26 cellular contexts compared by ENCODE assay signal in genomic region chr1:44654621-44655187, GRCh38. TPM values are rescaled to one million over a fixed set of nuclear protein-coding genes. Genes with fewer than 3 reads are reported as not detected.
"Had no signal": no experiment of that assay in that cellular context is flagged by ENCODE, and none has a peak within 500 bp of the region (broad histone marks: within the 10 kb centered on the region; RNA-seq: fewer than 3 reads in every experiment).

No MANE protein-coding gene starts in this region.

- H3K4me3 ChIP-seq: adrenal gland, body of pancreas, colonic mucosa, gastrocnemius medialis had no signal

- H3K4me1 ChIP-seq: adrenal gland, colonic mucosa, foreskin keratinocyte had no signal

- DNase-seq: activated B cell treated with CpG ODN at 0.5 μM for 24 hours; activated CD4-positive, alpha-beta T cell treated with anti-CD3 and anti-CD28 coated beads, Interleukin-2, amount 50 U/mL, for 1 hour; activated CD8-positive, alpha-beta memory T cell treated with anti-CD3 and anti-CD28 coated beads for 24 hours; activated effector memory CD4-positive, alpha-beta T cell treated with Interleukin-2 at 50 U/mL for 16 hours; activated gamma-delta T cell treated with Interleukin-2 at 50 U/mL for 16 hours; activated naive CD4-positive, alpha-beta T cell treated with anti-CD3 and anti-CD28 coated beads, Interleukin-2, amount 50 U/mL, for 16 hours; activated naive CD4-positive, alpha-beta T cell treated with Interleukin-2 at 50 U/mL for 16 hours; activated naive CD8-positive, alpha-beta T cell treated with anti-CD3 and anti-CD28 coated beads, Interleukin-2, amount 50 U/mL, for 24 hours; activated T-cell treated with anti-CD3 and anti-CD28 coated beads, Interleukin-2, amount 50 U/mL, for 4 hours; cerebellar nuclear complex; colonic mucosa; effector CD8-positive, alpha-beta T cell; foreskin keratinocyte; gastrocnemius medialis; T-helper 1 cell; T-helper 17 cell had no signal

- H3K27ac Mint-ChIP-seq: activated B cell treated with CpG ODN at 0.5 μM for 24 hours; activated CD8-positive, alpha-beta T cell treated with anti-CD3 and anti-CD28 coated beads for 36 hours; activated naive CD8-positive, alpha-beta T cell; activated naive CD8-positive, alpha-beta T cell treated with anti-CD3 and anti-CD28 coated beads, Interleukin-2, amount 50 U/mL, for 24 hours; T-helper 17 cell; T-helper 2 cell treated with Interferon-gamma antibody and Interleukin-4, amounts not matched to agents 5 μg/mL and 100 μg/mL, for 36 hours had no signal

- FAIRE-seq: endometrium had no signal

- H3K27me3 ChIP-seq: adrenal gland, body of pancreas, colonic mucosa, foreskin keratinocyte, gastrocnemius medialis had no signal

- H3K4me3 Mint-ChIP-seq: activated B cell treated with CpG ODN at 0.5 μM for 24 hours; activated CD8-positive, alpha-beta T cell treated with anti-CD3 and anti-CD28 coated beads for 36 hours; activated naive CD8-positive, alpha-beta T cell; activated naive CD8-positive, alpha-beta T cell treated with anti-CD3 and anti-CD28 coated beads, Interleukin-2, amount 50 U/mL, for 24 hours; activated T-cell treated with anti-CD3 and anti-CD28 coated beads, Interleukin-2, amount 50 U/mL, for 4 hours; activated T-helper 17 cell treated with anti-CD3 and anti-CD28 coated beads, Interleukin-2, amount 50 U/mL, for 72 hours; T-helper 17 cell; T-helper 2 cell treated with Interferon-gamma antibody and Interleukin-4, amounts not matched to agents 5 μg/mL and 100 μg/mL, for 36 hours had no signal

- H3K9me3 ChIP-seq: adrenal gland, body of pancreas, colonic mucosa, gastrocnemius medialis had no signal

- H3K4me1 Mint-ChIP-seq: activated B cell treated with CpG ODN at 0.5 μM for 24 hours; activated naive CD8-positive, alpha-beta T cell treated with anti-CD3 and anti-CD28 coated beads, Interleukin-2, amount 50 U/mL, for 24 hours; activated T-helper 17 cell treated with anti-CD3 and anti-CD28 coated beads, Interleukin-2, amount 50 U/mL, for 72 hours had no signal

- H3K27me3 Mint-ChIP-seq: activated B cell treated with CpG ODN at 0.5 μM for 24 hours; activated CD8-positive, alpha-beta T cell treated with anti-CD3 and anti-CD28 coated beads for 36 hours; activated naive CD8-positive, alpha-beta T cell; activated naive CD8-positive, alpha-beta T cell treated with anti-CD3 and anti-CD28 coated beads, Interleukin-2, amount 50 U/mL, for 24 hours; activated T-helper 17 cell treated with anti-CD3 and anti-CD28 coated beads, Interleukin-2, amount 50 U/mL, for 72 hours; T-helper 17 cell had no signal

- H3K36me3 ChIP-seq: colonic mucosa had no signal

- H3K27ac ChIP-seq: adrenal gland, body of pancreas, colonic mucosa, epithelial cell of prostate, foreskin keratinocyte, gastrocnemius medialis, WERI-Rb-1 had no signal

- H3K36me3 Mint-ChIP-seq: activated naive CD8-positive, alpha-beta T cell had no signal

- H3K9me3 Mint-ChIP-seq: activated B cell treated with CpG ODN at 0.5 μM for 24 hours; activated CD8-positive, alpha-beta T cell treated with anti-CD3 and anti-CD28 coated beads for 36 hours; activated naive CD8-positive, alpha-beta T cell treated with anti-CD3 and anti-CD28 coated beads, Interleukin-2, amount 50 U/mL, for 24 hours; activated T-cell treated with anti-CD3 and anti-CD28 coated beads, Interleukin-2, amount 50 U/mL, for 4 hours; activated T-helper 17 cell treated with anti-CD3 and anti-CD28 coated beads, Interleukin-2, amount 50 U/mL, for 72 hours; T-helper 2 cell treated with Interferon-gamma antibody and Interleukin-4, amounts not matched to agents 5 μg/mL and 100 μg/mL, for 36 hours had no signal

RNA-seq across cellular contexts. Expression of gene ARMH1, which starts 19.8 kb away (rescaled TPM):
- total RNA-seq: endothelial cell of umbilical vein had no signal
